ENCODE assay signal across 8 cellular contexts in genomic region chr17:38351412-38352222, GRCh38. TPM values are rescaled to one million over a fixed set of nuclear protein-coding genes. Genes with fewer than 3 reads are reported as not detected.
A peak's percentile ranks its signal among the peaks of the same experiment; 100 is the strongest.
DNase-seq lines count a peak whose midpoint lies in the region; ATAC-seq, FAIRE-seq and TF ChIP-seq lines count a peak whose summit lies in the region.

TSS of gene SOCS7 (plus strand) at chr17:38351844. CDS start at chr17:38352053, 209 bp downstream.

- intact Hi-C loops in left ventricle myocardium inferior (cut with micrococcal nuclease) = loop anchor here (2.0 kb wide), 1 partner anchor 63 kb away; no protein-coding TSS in a partner anchor

- H3K36me3 ChIP-seq in left ventricle myocardium inferior = no peaks in the 10 kb centered on the region

- peak; percentile 8 for TF ChIP-seq CTCF in left ventricle myocardium inferior (IDR thresholded peaks at IDR 0.05; ENCODE audit: borderline replicate concordance)
- TF ChIP-seq CTCF in progenitor cell of endocrine pancreas (IDR thresholded peaks at IDR 0.05; ENCODE audit: unreplicated experiment) = no peak

- no peaks in the 10 kb centered on the region for H3K9me3 ChIP-seq in left ventricle myocardium inferior (replicated peaks)

- peak within 1 kb of the TSS; percentile 79 for H3K4me3 Mint-ChIP-seq in progenitor cell of endocrine pancreas (ENCODE audit: low read depth)

- peak within 1 kb of the TSS; percentile 94 for H3K27ac Mint-ChIP-seq in progenitor cell of endocrine pancreas

- H3K27me3 ChIP-seq in left ventricle myocardium inferior (ENCODE audit: low read depth) = no peaks in the 10 kb centered on the region

- H3K4me1 ChIP-seq in left ventricle myocardium inferior = peaks cover 53% of the 10 kb centered on the region

- H3K27ac ChIP-seq in left ventricle myocardium inferior (replicated peaks) = peak within 1 kb of the TSS; percentile 88

- no peaks in the 10 kb centered on the region for H3K9me3 Mint-ChIP-seq in progenitor cell of endocrine pancreas (ENCODE audit: low read depth)

- peak; percentile 88 for TF ChIP-seq POLR2A in GM12892 (IDR thresholded peaks at IDR 0.05; ENCODE audit: low read depth, low read length)

- peaks cover 22% of the 10 kb centered on the region for H3K4me1 Mint-ChIP-seq in progenitor cell of endocrine pancreas (ENCODE audit: low read depth)

- H3K27me3 Mint-ChIP-seq in progenitor cell of endocrine pancreas = no peaks in the 10 kb centered on the region

- DNase-seq in GM12892 (ENCODE audit: insufficient read length) (peak; percentile 87), NCI-H1436 treated with DMSO at 0.1 percent for 48 hours (lab: John Stamatoyannopoulos, UW) (peak; percentile 71), T-helper 1 cell (peak; percentile 84 to 91 (median 88)), amniotic epithelial cell (ENCODE audit: low read depth) (peak; percentile 87), left ventricle myocardium inferior (peak; percentile 95), progenitor cell of endocrine pancreas (ENCODE audit: low spot score, unreplicated experiment) (peak; percentile 87), ureter (ENCODE audit: low spot score) (peak; percentile 94)

- peak within 1 kb of the TSS; percentile 92 for H3K4me3 ChIP-seq in left ventricle myocardium inferior

- ATAC-seq in HG02840 (IDR thresholded peaks at IDR 0.05; ENCODE audit: low FRiP score, unreplicated experiment) = peak; percentile 89

- no peaks in the 10 kb centered on the region for H3K36me3 Mint-ChIP-seq in progenitor cell of endocrine pancreas (ENCODE audit: insufficient read depth)

- no peak for FAIRE-seq in GM12892 (lab: Jason Lieb, UNC)

RNA-seq across cellular contexts. Expression of gene SOCS7, which starts in this region (rescaled TPM):
- 7.7 TPM for polyA plus RNA-seq in GM12892 (2012; ENCODE audit: missing spikeins)
- total RNA-seq in left ventricle myocardium inferior (13.2 TPM), progenitor cell of endocrine pancreas (31.3 and 31.6 TPM in 2 replicates), ureter (25.6 TPM)

Comparison
In these comparisons a context has a peak if more than half of its experiments do, and no peak if none do; other contexts are left out.
1. Peak in every context shown above with its lines: DNase-seq, ATAC-seq, H3K4me3 ChIP-seq and H3K27ac ChIP-seq.